20 cellular contexts compared by ENCODE assay signal in genomic region chr6:13678255-13678983, GRCh38. TPM values are rescaled to one million over a fixed set of nuclear protein-coding genes. Genes with fewer than 3 reads are reported as not detected.
DNase-seq lines count a peak whose midpoint lies in the region; ATAC-seq, FAIRE-seq and TF ChIP-seq lines count a peak whose summit lies in the region.
"Had no signal": no experiment of that assay in that cellular context is flagged by ENCODE, and none has a peak within 500 bp of the region (broad histone marks: within the 10 kb centered on the region; RNA-seq: fewer than 3 reads in every experiment).

No MANE protein-coding gene starts in this region.

- peaks cover 4% of the 10 kb centered on the region; the same call in 1 of the 2 replicates for H3K9me3 ChIP-seq in K562 (replicated peaks; ENCODE audit: control insufficient read depth, insufficient read depth, low read depth, low read length)

- DNase-seq in left cardiac atrium, result no peak
- DNase-seq in cardiac septum (ENCODE audit: low spot score), result no peak
- peak; percentile 78 to 96 (median 88) for DNase-seq in K562 (ENCODE audit: extremely low read depth in 1 of 4, low spot score in 3 of 4)
- DNase-seq in iPS-NIHi7 (ENCODE audit: extremely low spot score), result peak; percentile 23
- no peak for DNase-seq in NCI-H146 treated with DMSO at 0.1 percent for 48 hours (lab: John Stamatoyannopoulos, UW; ENCODE audit: unreplicated experiment)
- DNase-seq in putamen (ENCODE audit: low spot score), result no peak
- DNase-seq in NK-92 treated with Interleukin-12 subunit alpha and Interleukin-12 subunit beta, amount 100 ng/mL, for 24 hours (lab: John Stamatoyannopoulos, UW), result no peak
- DNase-seq: activated CD4-positive, alpha-beta T cell treated with anti-CD3 and anti-CD28 coated beads for 4 hours; activated naive CD8-positive, alpha-beta T cell treated with anti-CD3 and anti-CD28 coated beads, Interleukin-2, amount 10 ng/mL, durations not matched to agents 7 days and 5 days; esophagus squamous epithelium; hypothalamus; mesenchymal stem cell; NCI-H146; NCI-H748 treated with DMSO at 0.1 percent for 48 hours; RPMI8226; stimulated activated naive CD4-positive, alpha-beta T cell treated with Interleukin-2 at 50 U/mL for 16 hours had no signal

- no peaks in the 10 kb centered on the region for H4K20me1 ChIP-seq in K562 (replicated peaks; ENCODE audit: control insufficient read depth, insufficient read depth, low read length)

- 0 out of 2 replicates have a peak overlapping the region, but pooled peaks have one; percentile 1 for H2AFZ ChIP-seq in K562 (ENCODE audit: low read depth, low read length)

- peak overlapping the region; percentile 81 for H3K27ac ChIP-seq in K562 (ENCODE audit: extremely low read depth, low read depth, low read length)
- H3K27ac ChIP-seq: KMS-11 had no signal

- H3K4me2 ChIP-seq in K562 (ENCODE audit: insufficient read depth, low read length), result peak overlapping the region; percentile 76
- H3K4me2 ChIP-seq: KMS-11 had no signal

- intact Hi-C loops in left cardiac atrium (cut with DNase I) (no loop called here), cardiac septum (cut with DNase I) (no loop called here), K562 (cut with micrococcal nuclease) (loop anchor here (2.0 to 5.0 kb wide), 2 partner anchors 32 to 61 kb away; partner anchors contain the start of genes NOL7 and RANBP9)

- BruUV-seq in K562 (replicated peaks; lab: Mats Ljungman, UMichigan), result TSS peak; percentile 87

- H3K9ac ChIP-seq in K562 (ENCODE audit: insufficient read depth in 1 of 2, low read depth in 2 of 2, low read length in 2 of 2), result peak overlapping the region; percentile 81 to 84
- H3K9ac ChIP-seq: KMS-11 had no signal

- peaks cover 13 to 28% of the 10 kb centered on the region in 2 experiments for H3K4me1 ChIP-seq in K562 (replicated peaks in 1 of 2; ENCODE audit: control insufficient read depth in 2 of 2, insufficient read depth in 2 of 2, low read length in 2 of 2)

- POLR2A ChIA-PET in K562 (lab: Yijun Ruan, JAX), result interaction anchor here (0.6 to 1.5 kb wide), 9 partner anchors 9 to 104 kb away, joined by 3 to 5 read pairs (median 3); partner anchors contain the start of genes NOL7 and SIRT5

- H3K4me3 ChIP-seq in K562, result peak overlapping the region; percentile 42
- H3K4me3 ChIP-seq: esophagus squamous epithelium had no signal

- TF ChIP-seq EP300 in K562 (IDR thresholded peaks at IDR 0.05; ENCODE audit: low read length), result peak; percentile 98

- in situ Hi-C loops in K562 (cut with MboI), result no loop called here

- peak; percentile 97 for TF ChIP-seq POLR2A in K562 (conservative IDR thresholded peaks at IDR 0.05)

- H3K27me3 ChIP-seq in K562 (ENCODE audit: control insufficient read depth in 2 of 2, insufficient read depth in 2 of 2, low read length in 2 of 2), result no peaks in the 10 kb centered on the region
- H3K27me3 ChIP-seq: esophagus squamous epithelium had no signal

- peak; percentile 34 to 65 for ATAC-seq in left cardiac atrium
- peak; percentile 75 for ATAC-seq in K562
- ATAC-seq in HG03378 (IDR thresholded peaks at IDR 0.05; ENCODE audit: unreplicated experiment), result no peak

- TF ChIP-seq CTCF in K562 (IDR thresholded peaks at IDR 0.05 in 2 of 3, conservative IDR thresholded peaks at IDR 0.05 in 1 of 3; ENCODE audit: insufficient read depth in 2 of 3, low read depth in 1 of 3, low read length in 3 of 3), result no peak

- 0% methylated on average over 4 of the region's 4 CpGs for WGBS in K562 (ENCODE audit: insufficient coverage, low coverage, missing lambda C conversion rate)

- H3K79me2 ChIP-seq in K562 (ENCODE audit: control insufficient read depth, insufficient read depth, low read length), result peaks cover 100% of the 10 kb centered on the region

- CTCF ChIA-PET in K562 (lab: Yijun Ruan, JAX; ENCODE audit: low intra/inter-chr PET ratio), result no interaction called here

- peak; percentile 93 for FAIRE-seq in K562 (lab: Jason Lieb, UNC)
- FAIRE-seq: colon, urothelium cell line had no signal

- H3K9me1 ChIP-seq in K562 (ENCODE audit: control insufficient read depth, insufficient read depth, low read length), result no peaks in the 10 kb centered on the region

- TF ChIP-seq RAD21 in K562 (CRISPR knock-in tag; conservative IDR thresholded peaks at IDR 0.05 in 1 of 2, IDR thresholded peaks at IDR 0.05 in 1 of 2), result no peak; a peak in 1 of 4 replicates

- peaks cover 20% of the 10 kb centered on the region; the same call in 2 of the 3 replicates for H3K36me3 ChIP-seq in K562 (ENCODE audit: control insufficient read depth, insufficient read depth, low read length)

TF ChIP-seq in K562, 482 proteins besides CTCF, POLR2A, EP300 and RAD21 (continues in another document):
- no peak for TF ChIP-seq ZNF280B (CRISPR knock-in tag; IDR thresholded peaks at IDR 0.05)
- TF ChIP-seq MEF2D (tag; conservative IDR thresholded peaks at IDR 0.05; ENCODE audit: low read depth), result peak; percentile 55; the same call in 1 of the 2 replicates
- 0 out of 2 replicates have a peak, but pooled peaks have one; percentile 21 for TF ChIP-seq ZNF436 (CRISPR knock-in tag; IDR thresholded peaks at IDR 0.05)
- TF ChIP-seq ARID3A (IDR thresholded peaks at IDR 0.05; ENCODE audit: borderline replicate concordance, low read depth, low read length), result peak; percentile 39; the same call in 1 of the 2 replicates
- no peak for TF ChIP-seq TSC22D4 (tag; IDR thresholded peaks at IDR 0.05)
- peak; percentile 38; the same call in 1 of the 2 replicates for TF ChIP-seq DMBX1 (CRISPR knock-in tag; IDR thresholded peaks at IDR 0.05; ENCODE audit: borderline replicate concordance)
- no peak for TF ChIP-seq FIP1L1 (IDR thresholded peaks at IDR 0.05; ENCODE audit: low read depth, low read length, poor library complexity, severe bottlenecking)
- no peak for TF ChIP-seq NR2C2 (CRISPR knock-in tag; IDR thresholded peaks at IDR 0.05)
- TF ChIP-seq NR2C2 (tag; IDR thresholded peaks at IDR 0.05), result peak; percentile 53; the same call in 1 of the 2 replicates
- no peak for TF ChIP-seq PREB (CRISPR knock-in tag; IDR thresholded peaks at IDR 0.05)
- TF ChIP-seq ZNF274 (IDR thresholded peaks at IDR 0.05; ENCODE audit: borderline replicate concordance, low read depth, low read length), result 0 out of 2 replicates have a peak, but pooled peaks have one; percentile 30

RNA-seq across cellular contexts. Expression of gene RANBP9, which starts 33.2 kb away (rescaled TPM):
- total RNA-seq in left cardiac atrium (10 to 100 TPM; 27.3 to 33.1 TPM), cardiac septum (40.2 TPM), K562 (2014; rRNA removed) (34.7 and 36.4 TPM in 2 replicates), K562 (2014; rRNA removed; fragmentation: Illumina TruSeq; extraction: Trizol) (64.8 and 74.0 TPM in 2 replicates), K562 (2015; rRNA removed; fragmentation: Illumina TruSeq; extraction: Trizol) (60.3 and 61.5 TPM in 2 replicates), K562 (2021) (80.4 and 87.0 TPM in 2 replicates)
- 23.7 and 84.5 TPM in 2 replicates for total RNA-seq in K562 (2011; cell fraction: chromatin; rRNA removed; ENCODE audit: low replicate concordance)
- 11.0 and 16.3 TPM in 2 replicates for total RNA-seq in K562 (2011; cell fraction: nucleolus; rRNA removed)
- total RNA-seq in K562 (2011; cell fraction: nucleoplasm; rRNA removed), result 31.1 and 32.8 TPM in 2 replicates
- polyA plus RNA-seq in K562 (2011; rRNA removed) (54.2 and 83.6 TPM in 2 replicates), K562 (2014; fragmentation: Illumina TruSeq; extraction: Trizol) (124 and 130 TPM in 2 replicates), K562 (2014; fragmentation: Nextera tagmentation; extraction: Ambion mirVana) (10 to 100 TPM; 27.5 to 31.2 TPM), K562 (2014; rRNA removed) (51.2 and 53.5 TPM in 2 replicates)
- polyA plus RNA-seq in K562 (2011; cell fraction: cytosol; rRNA removed), result 30.0 and 36.4 TPM in 2 replicates
- polyA plus RNA-seq in K562 (2011; cell fraction: nucleus; rRNA removed), result 43.2 and 52.8 TPM in 2 replicates
- polyA plus RNA-seq in K562 (2012), result 68.7 and 70.4 TPM in 2 replicates
- 126 and 143 TPM in 2 replicates for polyA minus RNA-seq in K562 (2011; rRNA and poly(A)+ RNA removed)
- polyA minus RNA-seq in K562 (2011; cell fraction: cytosol; rRNA and poly(A)+ RNA removed), result 54.5 and 56.1 TPM in 2 replicates
- 19.8 and 32.3 TPM in 2 replicates for polyA minus RNA-seq in K562 (2011; cell fraction: nucleus; rRNA and poly(A)+ RNA removed)

Comparison
In these comparisons a context has a peak if more than half of its experiments do, and no peak if none do; other contexts are left out.
1. DNase-seq: peak in K562 (4 of 4) and iPS-NIHi7 (single experiment); none in left cardiac atrium (single experiment), cardiac septum (single experiment), NCI-H146 treated with DMSO at 0.1 percent for 48 hours (single experiment), putamen (single experiment) and NK-92 treated with Interleukin-12 subunit alpha and Interleukin-12 subunit beta, amount 100 ng/mL, for 24 hours (single experiment).